In genomic region chr18:34957119-34957863, GRCh38 we compare ENCODE assay signal across 1 cellular context.
TF ChIP-seq lines count a peak whose summit lies in the region.

No MANE protein-coding gene starts in this region.

TF ChIP-seq in HepG2, 621 proteins besides CTCF, POLR2A, EP300 and RAD21 (continued from another document and continues in another):
- TF ChIP-seq HNRNPLL (IDR thresholded peaks at IDR 0.05; ENCODE audit: low read depth, low read length, poor library complexity, severe bottlenecking) (no peak), NFRKB (IDR thresholded peaks at IDR 0.05) (no peak), ELF3 (CRISPR knock-in tag; IDR thresholded peaks at IDR 0.05) (no peak), AKAP8 (CRISPR knock-in tag; IDR thresholded peaks at IDR 0.05) (no peak), REL (CRISPR knock-in tag; conservative IDR thresholded peaks at IDR 0.05) (no peak), FOXC1 (CRISPR knock-in tag; IDR thresholded peaks at IDR 0.05; ENCODE audit: borderline replicate concordance) (no peak), ZSCAN29 (CRISPR knock-in tag; conservative IDR thresholded peaks at IDR 0.05) (0 out of 2 replicates have a peak, but pooled peaks have one; percentile 40), STAT6 (CRISPR knock-in tag; IDR thresholded peaks at IDR 0.05; ENCODE audit: borderline replicate concordance) (no peak), TGIF2 (CRISPR knock-in tag; IDR thresholded peaks at IDR 0.05) (no peak), ZNF383 (CRISPR knock-in tag; IDR thresholded peaks at IDR 0.05; ENCODE audit: borderline replicate concordance) (no peak), ZFAT (CRISPR knock-in tag; conservative IDR thresholded peaks at IDR 0.05) (no peak), JUND (CRISPR knock-in tag; IDR thresholded peaks at IDR 0.05) (no peak), E2F2 (CRISPR knock-in tag; IDR thresholded peaks at IDR 0.05; ENCODE audit: borderline replicate concordance) (no peak), POLR2G (IDR thresholded peaks at IDR 0.05; ENCODE audit: low read depth, low read length) (no peak), KAT8 (CRISPR knock-in tag; IDR thresholded peaks at IDR 0.05) (no peak), FOSL2 (CRISPR knock-in tag; IDR thresholded peaks at IDR 0.05) (0 out of 2 replicates have a peak, but pooled peaks have one; percentile 20), ZBTB21 (CRISPR knock-in tag; IDR thresholded peaks at IDR 0.05) (no peak), ZSCAN9 (CRISPR knock-in tag; IDR thresholded peaks at IDR 0.05; ENCODE audit: borderline replicate concordance) (no peak), EHMT2 (IDR thresholded peaks at IDR 0.05; ENCODE audit: borderline replicate concordance, low read depth, low read length) (peak; percentile 78; the same call in 1 of the 2 replicates), GATA4 (IDR thresholded peaks at IDR 0.05; ENCODE audit: borderline replicate concordance, low read depth) (no peak), XRCC5 (optimal IDR thresholded peaks at IDR 0.05; ENCODE audit: low read length) (no peak), ISX (CRISPR knock-in tag; conservative IDR thresholded peaks at IDR 0.05) (no peak), KMT2B (CRISPR knock-in tag; IDR thresholded peaks at IDR 0.05) (no peak), NR2F6 (IDR thresholded peaks at IDR 0.05) (peak; percentile 64), NR2F6 (CRISPR knock-in tag; IDR thresholded peaks at IDR 0.05) (peak; percentile 70; the same call in 1 of the 2 replicates), NFIC (IDR thresholded peaks at IDR 0.05; ENCODE audit: low read length) (no peak), NPAS2 (CRISPR knock-in tag; IDR thresholded peaks at IDR 0.05; ENCODE audit: borderline replicate concordance) (no peak), NKX3-1 (CRISPR knock-in tag; IDR thresholded peaks at IDR 0.05) (no peak), KMT2A (CRISPR knock-in tag; IDR thresholded peaks at IDR 0.05) (no peak), PRDM10 (CRISPR knock-in tag; IDR thresholded peaks at IDR 0.05; ENCODE audit: low read depth) (0 out of 2 replicates have a peak, but pooled peaks have one; percentile 23), MYC (CRISPR knock-in tag; IDR thresholded peaks at IDR 0.05; ENCODE audit: borderline replicate concordance) (no peak), ZSCAN22 (CRISPR knock-in tag; IDR thresholded peaks at IDR 0.05) (no peak), TBX2 (CRISPR knock-in tag; IDR thresholded peaks at IDR 0.05; ENCODE audit: borderline replicate concordance) (no peak), ZNF552 (CRISPR knock-in tag; IDR thresholded peaks at IDR 0.05; ENCODE audit: borderline replicate concordance) (no peak)
- TF ChIP-seq, protein P1, sequence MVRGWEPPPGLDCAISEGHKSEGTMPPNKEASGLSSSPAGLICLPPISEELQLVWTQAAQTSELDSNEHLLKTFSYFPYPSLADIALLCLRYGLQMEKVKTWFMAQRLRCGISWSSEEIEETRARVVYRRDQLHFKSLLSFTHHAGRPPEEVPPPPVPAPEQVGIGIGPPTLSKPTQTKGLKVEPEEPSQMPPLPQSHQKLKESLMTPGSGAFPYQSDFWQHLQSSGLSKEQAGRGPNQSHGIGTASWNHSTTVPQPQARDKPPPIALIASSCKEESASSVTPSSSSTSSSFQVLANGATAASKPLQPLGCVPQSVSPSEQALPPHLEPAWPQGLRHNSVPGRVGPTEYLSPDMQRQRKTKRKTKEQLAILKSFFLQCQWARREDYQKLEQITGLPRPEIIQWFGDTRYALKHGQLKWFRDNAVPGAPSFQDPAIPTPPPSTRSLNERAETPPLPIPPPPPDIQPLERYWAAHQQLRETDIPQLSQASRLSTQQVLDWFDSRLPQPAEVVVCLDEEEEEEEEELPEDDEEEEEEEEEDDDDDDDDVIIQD (CRISPR knock-in tag; IDR thresholded peaks at IDR 0.05; ENCODE audit: low read depth): no peak
- TF ChIP-seq, protein P2, sequence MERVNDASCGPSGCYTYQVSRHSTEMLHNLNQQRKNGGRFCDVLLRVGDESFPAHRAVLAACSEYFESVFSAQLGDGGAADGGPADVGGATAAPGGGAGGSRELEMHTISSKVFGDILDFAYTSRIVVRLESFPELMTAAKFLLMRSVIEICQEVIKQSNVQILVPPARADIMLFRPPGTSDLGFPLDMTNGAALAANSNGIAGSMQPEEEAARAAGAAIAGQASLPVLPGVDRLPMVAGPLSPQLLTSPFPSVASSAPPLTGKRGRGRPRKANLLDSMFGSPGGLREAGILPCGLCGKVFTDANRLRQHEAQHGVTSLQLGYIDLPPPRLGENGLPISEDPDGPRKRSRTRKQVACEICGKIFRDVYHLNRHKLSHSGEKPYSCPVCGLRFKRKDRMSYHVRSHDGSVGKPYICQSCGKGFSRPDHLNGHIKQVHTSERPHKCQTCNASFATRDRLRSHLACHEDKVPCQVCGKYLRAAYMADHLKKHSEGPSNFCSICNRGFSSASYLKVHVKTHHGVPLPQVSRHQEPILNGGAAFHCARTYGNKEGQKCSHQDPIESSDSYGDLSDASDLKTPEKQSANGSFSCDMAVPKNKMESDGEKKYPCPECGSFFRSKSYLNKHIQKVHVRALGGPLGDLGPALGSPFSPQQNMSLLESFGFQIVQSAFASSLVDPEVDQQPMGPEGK (CRISPR knock-in tag; IDR thresholded peaks at IDR 0.05): 0 out of 2 replicates have a peak, but pooled peaks have one; percentile 27
- TF ChIP-seq, protein P3, sequence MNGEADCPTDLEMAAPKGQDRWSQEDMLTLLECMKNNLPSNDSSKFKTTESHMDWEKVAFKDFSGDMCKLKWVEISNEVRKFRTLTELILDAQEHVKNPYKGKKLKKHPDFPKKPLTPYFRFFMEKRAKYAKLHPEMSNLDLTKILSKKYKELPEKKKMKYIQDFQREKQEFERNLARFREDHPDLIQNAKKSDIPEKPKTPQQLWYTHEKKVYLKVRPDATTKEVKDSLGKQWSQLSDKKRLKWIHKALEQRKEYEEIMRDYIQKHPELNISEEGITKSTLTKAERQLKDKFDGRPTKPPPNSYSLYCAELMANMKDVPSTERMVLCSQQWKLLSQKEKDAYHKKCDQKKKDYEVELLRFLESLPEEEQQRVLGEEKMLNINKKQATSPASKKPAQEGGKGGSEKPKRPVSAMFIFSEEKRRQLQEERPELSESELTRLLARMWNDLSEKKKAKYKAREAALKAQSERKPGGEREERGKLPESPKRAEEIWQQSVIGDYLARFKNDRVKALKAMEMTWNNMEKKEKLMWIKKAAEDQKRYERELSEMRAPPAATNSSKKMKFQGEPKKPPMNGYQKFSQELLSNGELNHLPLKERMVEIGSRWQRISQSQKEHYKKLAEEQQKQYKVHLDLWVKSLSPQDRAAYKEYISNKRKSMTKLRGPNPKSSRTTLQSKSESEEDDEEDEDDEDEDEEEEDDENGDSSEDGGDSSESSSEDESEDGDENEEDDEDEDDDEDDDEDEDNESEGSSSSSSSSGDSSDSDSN (CRISPR knock-in tag; IDR thresholded peaks at IDR 0.05): no peak
- TF ChIP-seq, protein P4, sequence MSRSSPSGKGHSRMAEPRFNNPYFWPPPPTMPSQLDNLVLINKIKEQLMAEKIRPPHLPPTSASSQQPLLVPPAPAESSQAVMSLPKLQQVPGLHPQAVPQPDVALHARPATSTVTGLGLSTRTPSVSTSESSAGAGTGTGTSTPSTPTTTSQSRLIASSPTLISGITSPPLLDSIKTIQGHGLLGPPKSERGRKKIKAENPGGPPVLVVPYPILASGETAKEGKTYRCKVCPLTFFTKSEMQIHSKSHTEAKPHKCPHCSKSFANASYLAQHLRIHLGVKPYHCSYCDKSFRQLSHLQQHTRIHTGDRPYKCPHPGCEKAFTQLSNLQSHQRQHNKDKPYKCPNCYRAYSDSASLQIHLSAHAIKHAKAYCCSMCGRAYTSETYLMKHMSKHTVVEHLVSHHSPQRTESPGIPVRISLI (CRISPR knock-in tag; IDR thresholded peaks at IDR 0.05; ENCODE audit: borderline replicate concordance): no peak
- TF ChIP-seq, protein P5, sequence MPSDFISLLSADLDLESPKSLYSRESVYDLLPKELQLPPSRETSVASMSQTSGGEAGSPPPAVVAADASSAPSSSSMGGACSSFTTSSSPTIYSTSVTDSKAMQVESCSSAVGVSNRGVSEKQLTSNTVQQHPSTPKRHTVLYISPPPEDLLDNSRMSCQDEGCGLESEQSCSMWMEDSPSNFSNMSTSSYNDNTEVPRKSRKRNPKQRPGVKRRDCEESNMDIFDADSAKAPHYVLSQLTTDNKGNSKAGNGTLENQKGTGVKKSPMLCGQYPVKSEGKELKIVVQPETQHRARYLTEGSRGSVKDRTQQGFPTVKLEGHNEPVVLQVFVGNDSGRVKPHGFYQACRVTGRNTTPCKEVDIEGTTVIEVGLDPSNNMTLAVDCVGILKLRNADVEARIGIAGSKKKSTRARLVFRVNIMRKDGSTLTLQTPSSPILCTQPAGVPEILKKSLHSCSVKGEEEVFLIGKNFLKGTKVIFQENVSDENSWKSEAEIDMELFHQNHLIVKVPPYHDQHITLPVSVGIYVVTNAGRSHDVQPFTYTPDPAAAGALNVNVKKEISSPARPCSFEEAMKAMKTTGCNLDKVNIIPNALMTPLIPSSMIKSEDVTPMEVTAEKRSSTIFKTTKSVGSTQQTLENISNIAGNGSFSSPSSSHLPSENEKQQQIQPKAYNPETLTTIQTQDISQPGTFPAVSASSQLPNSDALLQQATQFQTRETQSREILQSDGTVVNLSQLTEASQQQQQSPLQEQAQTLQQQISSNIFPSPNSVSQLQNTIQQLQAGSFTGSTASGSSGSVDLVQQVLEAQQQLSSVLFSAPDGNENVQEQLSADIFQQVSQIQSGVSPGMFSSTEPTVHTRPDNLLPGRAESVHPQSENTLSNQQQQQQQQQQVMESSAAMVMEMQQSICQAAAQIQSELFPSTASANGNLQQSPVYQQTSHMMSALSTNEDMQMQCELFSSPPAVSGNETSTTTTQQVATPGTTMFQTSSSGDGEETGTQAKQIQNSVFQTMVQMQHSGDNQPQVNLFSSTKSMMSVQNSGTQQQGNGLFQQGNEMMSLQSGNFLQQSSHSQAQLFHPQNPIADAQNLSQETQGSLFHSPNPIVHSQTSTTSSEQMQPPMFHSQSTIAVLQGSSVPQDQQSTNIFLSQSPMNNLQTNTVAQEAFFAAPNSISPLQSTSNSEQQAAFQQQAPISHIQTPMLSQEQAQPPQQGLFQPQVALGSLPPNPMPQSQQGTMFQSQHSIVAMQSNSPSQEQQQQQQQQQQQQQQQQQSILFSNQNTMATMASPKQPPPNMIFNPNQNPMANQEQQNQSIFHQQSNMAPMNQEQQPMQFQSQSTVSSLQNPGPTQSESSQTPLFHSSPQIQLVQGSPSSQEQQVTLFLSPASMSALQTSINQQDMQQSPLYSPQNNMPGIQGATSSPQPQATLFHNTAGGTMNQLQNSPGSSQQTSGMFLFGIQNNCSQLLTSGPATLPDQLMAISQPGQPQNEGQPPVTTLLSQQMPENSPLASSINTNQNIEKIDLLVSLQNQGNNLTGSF (CRISPR knock-in tag; IDR thresholded peaks at IDR 0.05): no peak
- TF ChIP-seq, protein P6, sequence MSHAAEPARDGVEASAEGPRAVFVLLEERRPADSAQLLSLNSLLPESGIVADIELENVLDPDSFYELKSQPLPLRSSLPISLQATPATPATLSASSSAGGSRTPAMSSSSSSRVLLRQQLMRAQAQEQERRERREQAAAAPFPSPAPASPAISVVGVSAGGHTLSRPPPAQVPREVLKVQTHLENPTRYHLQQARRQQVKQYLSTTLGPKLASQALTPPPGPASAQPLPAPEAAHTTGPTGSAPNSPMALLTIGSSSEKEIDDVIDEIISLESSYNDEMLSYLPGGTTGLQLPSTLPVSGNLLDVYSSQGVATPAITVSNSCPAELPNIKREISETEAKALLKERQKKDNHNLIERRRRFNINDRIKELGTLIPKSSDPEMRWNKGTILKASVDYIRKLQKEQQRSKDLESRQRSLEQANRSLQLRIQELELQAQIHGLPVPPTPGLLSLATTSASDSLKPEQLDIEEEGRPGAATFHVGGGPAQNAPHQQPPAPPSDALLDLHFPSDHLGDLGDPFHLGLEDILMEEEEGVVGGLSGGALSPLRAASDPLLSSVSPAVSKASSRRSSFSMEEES (CRISPR knock-in tag; IDR thresholded peaks at IDR 0.05): no peak
